In the genomic region with DNA sequence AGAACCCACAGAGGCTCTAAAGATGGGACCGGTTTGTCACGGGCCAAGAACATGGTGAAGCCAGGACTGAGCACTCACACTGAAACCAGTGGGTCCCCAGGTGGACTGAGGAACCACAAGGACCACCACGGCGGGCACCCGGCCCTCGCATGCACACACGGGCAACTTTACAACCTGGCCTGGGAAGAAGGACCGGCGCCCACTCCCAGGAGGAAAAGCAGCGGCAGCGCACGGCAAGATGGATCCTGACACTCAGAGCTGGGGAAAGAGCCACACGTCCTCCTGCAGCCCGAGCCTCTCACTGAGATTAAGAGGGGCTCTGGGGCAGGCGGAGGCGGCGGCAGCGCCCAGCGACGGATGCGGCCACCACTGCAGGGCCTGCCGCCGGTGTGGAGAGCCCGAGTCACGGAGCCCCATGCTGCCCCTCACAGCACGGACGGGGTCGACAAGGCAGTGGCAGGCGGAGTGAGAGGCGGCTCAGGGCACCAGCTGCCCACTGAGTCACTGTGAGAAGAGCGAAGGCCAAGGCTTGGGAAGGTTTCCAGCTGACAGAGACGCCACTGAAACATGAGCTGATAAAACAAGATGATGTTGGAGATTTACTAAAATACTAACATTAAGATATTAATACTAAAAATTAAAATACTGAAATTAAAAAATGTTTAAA, we compare ENCODE assay signal across 25 cellular contexts.
DNase-seq lines count a peak whose midpoint lies in the region; ATAC-seq, FAIRE-seq and TF ChIP-seq lines count a peak whose summit lies in the region.
"Had no signal": no experiment of that assay in that cellular context is flagged by ENCODE, and none has a peak within 500 bp of the region (broad histone marks: within the 10 kb centered on the region; RNA-seq: fewer than 3 reads in every experiment).

No MANE protein-coding gene starts in this region.

- peak overlapping the region in 1 of 4 donors; percentile 55 for H3K4me3 Mint-ChIP-seq in IgD-negative memory B cell
- H3K4me3 Mint-ChIP-seq in glutamatergic neuron (ENCODE audit: unreplicated experiment): peak overlapping the region; percentile 25
- no peak overlapping the region for H3K4me3 Mint-ChIP-seq in stimulated activated naive CD8-positive, alpha-beta T cell treated with anti-CD3 and anti-CD28 coated beads, Interleukin-15, amount 100 ng/mL, for 72 hours
- H3K4me3 Mint-ChIP-seq: activated T-cell treated with anti-CD3 and anti-CD28 coated beads, Interleukin-2, amount 50 U/mL, for 4 hours had no signal

- H3K9me3 Mint-ChIP-seq in IgD-negative memory B cell (peaks cover 0 to 2% (median 0%) of the 10 kb centered on the region in 3 donors), glutamatergic neuron (ENCODE audit: unreplicated experiment) (peaks cover 17% of the 10 kb centered on the region)
- no peaks in the 10 kb centered on the region for H3K9me3 Mint-ChIP-seq in stimulated activated naive CD8-positive, alpha-beta T cell treated with anti-CD3 and anti-CD28 coated beads, Interleukin-15, amount 100 ng/mL, for 72 hours

- H3K27me3 Mint-ChIP-seq in IgD-negative memory B cell (no peaks in the 10 kb centered on the region), glutamatergic neuron (ENCODE audit: unreplicated experiment) (peaks cover 19% of the 10 kb centered on the region)
- no peaks in the 10 kb centered on the region for H3K27me3 Mint-ChIP-seq in stimulated activated naive CD8-positive, alpha-beta T cell treated with anti-CD3 and anti-CD28 coated beads, Interleukin-15, amount 100 ng/mL, for 72 hours
- H3K27me3 Mint-ChIP-seq: naive B cell; stimulated activated naive B cell treated with anti-CD40 and anti-IgM and Interleukin-4, amounts not matched to agents 10 μg/mL and 1 μg/mL and 100 μg/mL, for 72 hours had no signal

- DNase-seq in K562 (ENCODE audit: extremely low read depth in 1 of 4, low spot score in 3 of 4) (no peak), glutamatergic neuron (no peak), gastrocnemius medialis (no peak), suprapubic skin (ENCODE audit: low spot score in 2 of 2) (no peak), SW480 (ENCODE audit: low spot score) (no peak)
- DNase-seq in stimulated activated naive CD8-positive, alpha-beta T cell treated with anti-CD3 and anti-CD28 coated beads, Interleukin-15, amount 100 ng/mL, for 72 hours: no peak
- DNase-seq: activated naive CD4-positive, alpha-beta T cell; activated T-cell treated with anti-CD3 and anti-CD28 coated beads, Interleukin-2, amount 50 U/mL, for 4 hours; caudate nucleus; heart right ventricle; KBM-7; mesenchymal stem cell; naive B cell; NCI-H1436; NCI-H2107; NCI-H510A; NK-92 treated with Interleukin-12 subunit alpha and Interleukin-12 subunit beta, amount 100 ng/mL, for 24 hours; occipital lobe; retina; SIG-M5; stimulated activated CD4-positive, alpha-beta T cell treated with anti-CD3 and anti-CD28 coated beads, Interleukin-12 subunit alpha, Interleukin-12 subunit beta, amount 100 ng/mL, for 4 hours; stimulated activated CD4-positive, alpha-beta T cell treated with anti-CD3 and anti-CD28 coated beads, Interleukin-4, amount 100 ng/mL, for 24 hours; stimulated activated naive B cell treated with anti-CD40 and anti-IgM and Interleukin-4, amounts not matched to agents 10 μg/mL and 1 μg/mL and 100 μg/mL, for 72 hours; testis had no signal

- H2AFZ ChIP-seq in K562 (ENCODE audit: low read depth, low read length): no peak overlapping the region

- TF ChIP-seq RAD21 in K562 (CRISPR knock-in tag; conservative IDR thresholded peaks at IDR 0.05 in 1 of 2, IDR thresholded peaks at IDR 0.05 in 1 of 2): no peak

- H3K4me1 ChIP-seq in K562 (replicated peaks in 1 of 2; ENCODE audit: control insufficient read depth in 2 of 2, insufficient read depth in 2 of 2, low read length in 2 of 2) (peaks cover 13 to 34% of the 10 kb centered on the region in 2 experiments; a peak in 4 of 5 replicates), gastrocnemius medialis (peaks cover 84% of the 10 kb centered on the region in 2 donors), suprapubic skin (peaks cover 26% of the 10 kb centered on the region)

- ATAC-seq in K562: no peak
- ATAC-seq in gastrocnemius medialis: peak in 1 of 2 donors; percentile 39
- ATAC-seq in stimulated activated naive CD8-positive, alpha-beta T cell treated with anti-CD3 and anti-CD28 coated beads, Interleukin-15, amount 100 ng/mL, for 72 hours: no peak
- ATAC-seq: activated T-cell treated with anti-CD3 and anti-CD28 coated beads, Interleukin-2, amount 50 U/mL, for 4 hours; heart right ventricle; stimulated activated naive B cell treated with anti-CD40 and anti-IgM and Interleukin-4, amounts not matched to agents 10 μg/mL and 1 μg/mL and 100 μg/mL, for 72 hours had no signal

- in situ Hi-C loops in K562 (cut with MboI): no loop called here
- in situ Hi-C loops in gastrocnemius medialis (cut with MboI; ENCODE audit: low sequenced_read_pairs in 4 of 4): no loop called here

- TF ChIP-seq EP300 in K562 (IDR thresholded peaks at IDR 0.05; ENCODE audit: low read length): no peak
- no peak for TF ChIP-seq EP300 in suprapubic skin (IDR thresholded peaks at IDR 0.05)

- no peaks in the 10 kb centered on the region for H3K27me3 ChIP-seq in K562 (ENCODE audit: control insufficient read depth in 2 of 2, insufficient read depth in 2 of 2, low read length in 2 of 2)
- no peaks in the 10 kb centered on the region for H3K27me3 ChIP-seq in gastrocnemius medialis
- no peaks in the 10 kb centered on the region for H3K27me3 ChIP-seq in suprapubic skin
- H3K27me3 ChIP-seq: heart right ventricle, testis had no signal

- peak overlapping the region in 1 of 2 experiments; percentile 14; a peak in 1 of 4 replicates for H3K9ac ChIP-seq in K562 (ENCODE audit: insufficient read depth in 1 of 2, low read depth in 2 of 2, low read length in 2 of 2)

- peaks cover 36 to 51% (median 51%) of the 10 kb centered on the region in 3 donors for H3K4me1 Mint-ChIP-seq in IgD-negative memory B cell
- peaks cover 69% of the 10 kb centered on the region for H3K4me1 Mint-ChIP-seq in glutamatergic neuron (ENCODE audit: low read depth, unreplicated experiment)
- peaks cover 86% of the 10 kb centered on the region for H3K4me1 Mint-ChIP-seq in stimulated activated naive CD8-positive, alpha-beta T cell treated with anti-CD3 and anti-CD28 coated beads, Interleukin-15, amount 100 ng/mL, for 72 hours

- TF ChIP-seq POLR2A in K562 (conservative IDR thresholded peaks at IDR 0.05) (no peak), gastrocnemius medialis (IDR thresholded peaks at IDR 0.05) (no peak), suprapubic skin (IDR thresholded peaks at IDR 0.05) (no peak)

- no peak for FAIRE-seq in K562 (lab: Jason Lieb, UNC)

- POLR2A ChIA-PET in K562 (lab: Yijun Ruan, JAX): interaction anchor here (0.6 to 1.9 kb wide), 3 partner anchors 7 to 34 kb away, joined by 3 to 5 read pairs (median 4); no protein-coding TSS in a partner anchor

- intact Hi-C loops in K562 (cut with micrococcal nuclease): no loop called here
- intact Hi-C loops in gastrocnemius medialis (cut with DNase I; ENCODE audit: low total_unique reads): no loop called here

- H3K9me3 ChIP-seq in K562 (replicated peaks; ENCODE audit: control insufficient read depth, insufficient read depth, low read depth, low read length) (no peaks in the 10 kb centered on the region), gastrocnemius medialis (no peaks in the 10 kb centered on the region), suprapubic skin (no peaks in the 10 kb centered on the region)
- H3K9me3 ChIP-seq: testis had no signal

- no TSS peak for BruUV-seq in K562 (replicated peaks; lab: Mats Ljungman, UMichigan)

- H3K27ac ChIP-seq in K562 (ENCODE audit: extremely low read depth, low read depth, low read length) (no peak overlapping the region), gastrocnemius medialis (peak overlapping the region; percentile 11 to 61 (median 44)), suprapubic skin (no peak overlapping the region)
- H3K27ac ChIP-seq: testis had no signal

- 96% methylated on average over 19 of the region's 32 CpGs for WGBS in K562 (ENCODE audit: insufficient coverage, low coverage, missing lambda C conversion rate)
- 95% methylated on average over 32 of the region's 32 CpGs for WGBS in suprapubic skin

- H3K36me3 ChIP-seq in K562 (ENCODE audit: control insufficient read depth, insufficient read depth, low read length) (peaks cover 28% of the 10 kb centered on the region; the same call in 1 of the 3 replicates), gastrocnemius medialis (no peaks in the 10 kb centered on the region), suprapubic skin (no peaks in the 10 kb centered on the region)

- H3K4me3 ChIP-seq in K562: no peak overlapping the region
- H3K4me3 ChIP-seq in gastrocnemius medialis: no peak overlapping the region
- H3K4me3 ChIP-seq in suprapubic skin: no peak overlapping the region
- H3K4me3 ChIP-seq: heart right ventricle, testis had no signal

- H3K27ac Mint-ChIP-seq in IgD-negative memory B cell: peak overlapping the region in 2 of 3 donors; percentile 28 to 95
- H3K27ac Mint-ChIP-seq in glutamatergic neuron (ENCODE audit: unreplicated experiment): peak overlapping the region; percentile 8
- H3K27ac Mint-ChIP-seq in stimulated activated naive CD8-positive, alpha-beta T cell treated with anti-CD3 and anti-CD28 coated beads, Interleukin-15, amount 100 ng/mL, for 72 hours: peak overlapping the region in 1 of 2 donors; percentile 96
- H3K27ac Mint-ChIP-seq: stimulated activated naive B cell treated with anti-CD40 and anti-IgM and Interleukin-4, amounts not matched to agents 10 μg/mL and 1 μg/mL and 100 μg/mL, for 72 hours had no signal

- peaks cover 88% of the 10 kb centered on the region for H4K20me1 ChIP-seq in K562 (replicated peaks; ENCODE audit: control insufficient read depth, insufficient read depth, low read length)

- peaks cover 3% of the 10 kb centered on the region for H3K36me3 Mint-ChIP-seq in IgD-negative memory B cell
- H3K36me3 Mint-ChIP-seq in glutamatergic neuron (ENCODE audit: unreplicated experiment): no peaks in the 10 kb centered on the region

- no peak overlapping the region for H3K4me2 ChIP-seq in K562 (ENCODE audit: insufficient read depth, low read length)

- H3K79me2 ChIP-seq in K562 (ENCODE audit: control insufficient read depth, insufficient read depth, low read length): peaks cover 100% of the 10 kb centered on the region

- TF ChIP-seq CTCF in K562 (IDR thresholded peaks at IDR 0.05 in 2 of 3, conservative IDR thresholded peaks at IDR 0.05 in 1 of 3; ENCODE audit: insufficient read depth in 2 of 3, low read depth in 1 of 3, low read length in 3 of 3) (no peak), glutamatergic neuron (IDR thresholded peaks at IDR 0.05; ENCODE audit: partially characterized antibody, unreplicated experiment) (no peak), gastrocnemius medialis (IDR thresholded peaks at IDR 0.05 in 4 of 5, conservative IDR thresholded peaks at IDR 0.05 in 1 of 5) (no peak), suprapubic skin (IDR thresholded peaks at IDR 0.05) (no peak)

- peaks cover 34% of the 10 kb centered on the region for H3K9me1 ChIP-seq in K562 (ENCODE audit: control insufficient read depth, insufficient read depth, low read length)

- CTCF ChIA-PET in K562 (lab: Yijun Ruan, JAX; ENCODE audit: low intra/inter-chr PET ratio): no interaction called here

TF ChIP-seq in K562, 482 proteins besides CTCF, POLR2A, EP300 and RAD21 (continues in another document):
- peak; percentile 25 for TF ChIP-seq RBM22 (IDR thresholded peaks at IDR 0.05; ENCODE audit: low read depth, low read length, poor library complexity, severe bottlenecking)
- no peak for TF ChIP-seq ZNF124 (CRISPR knock-in tag; IDR thresholded peaks at IDR 0.05)

Comparison
In these comparisons a context has a peak if more than half of its experiments do, and no peak if none do; other contexts are left out.
1. H3K27ac ChIP-seq: peak in gastrocnemius medialis (4 of 4); none in K562 (single experiment) and suprapubic skin (single experiment).